Comparison of ENCODE assay signal across 15 cellular contexts in the genomic region with DNA sequence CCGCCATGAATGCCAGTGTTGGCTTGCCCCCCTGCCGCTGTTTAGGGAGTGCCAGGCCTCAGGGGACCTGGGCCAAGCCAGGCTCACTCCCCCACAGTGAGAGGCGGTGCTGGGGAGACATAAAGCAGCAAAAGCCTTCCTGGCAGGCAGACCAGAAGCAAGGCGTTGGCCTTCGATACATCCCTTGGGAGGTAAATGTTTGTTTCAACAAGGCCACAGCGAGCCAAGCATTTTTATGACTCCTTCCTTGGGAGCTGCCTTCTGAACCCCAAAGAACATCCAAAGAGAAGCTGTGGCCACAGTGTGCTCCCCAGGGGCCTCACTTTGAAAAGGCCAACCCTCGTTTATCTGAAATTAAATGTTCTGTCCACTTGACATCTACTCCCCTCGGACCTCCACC.
DNase-seq lines count a peak whose midpoint lies in the region; ATAC-seq, FAIRE-seq and TF ChIP-seq lines count a peak whose summit lies in the region.
"Had no signal": no experiment of that assay in that cellular context is flagged by ENCODE, and none has a peak within 500 bp of the region (broad histone marks: within the 10 kb centered on the region; RNA-seq: fewer than 3 reads in every experiment).

No MANE protein-coding gene starts in this region.

- peaks cover 0 to 12% (median 0%) of the 10 kb centered on the region in 11 experiments; a peak in 3 of 22 replicates for H3K27me3 ChIP-seq in BLaER1 treated with 17β-estradiol and CSF1 and Interleukin-3, amounts not matched to agents 10 nM and 100 nM
- no peaks in the 10 kb centered on the region for H3K27me3 ChIP-seq in gastroesophageal sphincter
- no peaks in the 10 kb centered on the region for H3K27me3 ChIP-seq in gastrocnemius medialis

- no peak for TF ChIP-seq EP300 in gastroesophageal sphincter (IDR thresholded peaks at IDR 0.05)

- H3K4me1 ChIP-seq in BLaER1 treated with 17β-estradiol and CSF1 and Interleukin-3, amounts not matched to agents 10 nM and 100 nM = peaks cover 57 to 100% (median 100%) of the 10 kb centered on the region in 10 experiments
- peaks cover 0 to 82% (median 33%) of the 10 kb centered on the region in 3 donors for H3K4me1 ChIP-seq in gastroesophageal sphincter
- H3K4me1 ChIP-seq in gastrocnemius medialis = peaks cover 32% of the 10 kb centered on the region in 2 donors

- DNase-seq in NCI-H1436 treated with DMSO at 0.1 percent for 48 hours (lab: John Stamatoyannopoulos, UW) (peak; percentile 42), gastrocnemius medialis (peak in 1 of 2 donors; percentile 39), 8988T (no peak), frontal cortex (ENCODE audit: low spot score in 2 of 2) (no peak)
- DNase-seq: activated naive CD4-positive, alpha-beta T cell treated with anti-CD3 and anti-CD28 coated beads for 36 hours; KBM-7; lower lobe of right lung; NCI-H2171 treated with DMSO at 0.1 percent for 48 hours; stimulated activated CD4-positive, alpha-beta T cell treated with anti-CD3 and anti-CD28 coated beads, Interleukin-12 subunit alpha, Interleukin-12 subunit beta, amount 100 ng/mL, for 4 hours had no signal

- peak overlapping the region in 7 of 11 experiments; percentile 3 to 57 (median 47); a peak in 10 of 22 replicates for H3K9ac ChIP-seq in BLaER1 treated with 17β-estradiol and CSF1 and Interleukin-3, amounts not matched to agents 10 nM and 100 nM

- FAIRE-seq in frontal cortex (lab: Jason Lieb, UNC) = no peak
- FAIRE-seq: bronchial epithelial cell had no signal

- peak overlapping the region in 8 of 11 experiments; percentile 1 to 64 (median 46); a peak in 14 of 22 replicates for H3K27ac ChIP-seq in BLaER1 treated with 17β-estradiol and CSF1 and Interleukin-3, amounts not matched to agents 10 nM and 100 nM
- H3K27ac ChIP-seq in gastroesophageal sphincter (peak overlapping the region in 3 of 4 donors; percentile 7 to 45 (median 42)), gastrocnemius medialis (peak overlapping the region in 2 of 4 donors; percentile 40 to 48)
- H3K27ac ChIP-seq: lower lobe of right lung had no signal

- no peaks in the 10 kb centered on the region for H3K36me3 ChIP-seq in BLaER1 treated with 17β-estradiol and CSF1 and Interleukin-3, amounts not matched to agents 10 nM and 100 nM
- H3K36me3 ChIP-seq in gastroesophageal sphincter (no peaks in the 10 kb centered on the region), gastrocnemius medialis (no peaks in the 10 kb centered on the region)
- H3K36me3 ChIP-seq: lower lobe of right lung, tibial nerve had no signal

- H4K20me1 ChIP-seq in BLaER1 treated with 17β-estradiol and CSF1 and Interleukin-3, amounts not matched to agents 10 nM and 100 nM = peaks cover 0 to 36% (median 11%) of the 10 kb centered on the region in 11 experiments; a peak in 8 of 22 replicates

- TF ChIP-seq CTCF in gastroesophageal sphincter (IDR thresholded peaks at IDR 0.05) (no peak), gastrocnemius medialis (IDR thresholded peaks at IDR 0.05 in 4 of 5, conservative IDR thresholded peaks at IDR 0.05 in 1 of 5) (no peak)

- intact Hi-C loops in gastrocnemius medialis (cut with DNase I; ENCODE audit: low total_unique reads) = no loop called here

- WGBS in gastroesophageal sphincter (ENCODE audit: low coverage in 1 of 2), 2 donors = 29 to 40% methylated on average over 1 to 2 of the region's 8 CpGs

- ATAC-seq in gastroesophageal sphincter (no peak), gastrocnemius medialis (peak; percentile 25 to 37), HG03460 (IDR thresholded peaks at IDR 0.05; ENCODE audit: unreplicated experiment) (no peak), HG02678 (IDR thresholded peaks at IDR 0.05; ENCODE audit: unreplicated experiment) (no peak)
- ATAC-seq: lower lobe of right lung had no signal

- peak overlapping the region; percentile 70 to 99 (median 94) for H3K4me2 ChIP-seq in BLaER1 treated with 17β-estradiol and CSF1 and Interleukin-3, amounts not matched to agents 10 nM and 100 nM

- peak overlapping the region in 2 of 10 experiments; percentile 19 to 31; a peak in 2 of 20 replicates for H3K4me3 ChIP-seq in BLaER1 treated with 17β-estradiol and CSF1 and Interleukin-3, amounts not matched to agents 10 nM and 100 nM
- H3K4me3 ChIP-seq in gastroesophageal sphincter (no peak overlapping the region), gastrocnemius medialis (no peak overlapping the region)
- H3K4me3 ChIP-seq: lower lobe of right lung, tibial nerve had no signal

- H3K9me3 ChIP-seq in BLaER1 treated with 17β-estradiol and CSF1 and Interleukin-3, amounts not matched to agents 10 nM and 100 nM (replicated peaks in 1 of 11) = no peaks in the 10 kb centered on the region
- H3K9me3 ChIP-seq in gastroesophageal sphincter (no peaks in the 10 kb centered on the region), gastrocnemius medialis (no peaks in the 10 kb centered on the region)
- H3K9me3 ChIP-seq: lower lobe of right lung, tibial nerve had no signal

- in situ Hi-C loops in gastrocnemius medialis (cut with MboI; ENCODE audit: low sequenced_read_pairs in 4 of 4) = loop anchor here in 2 of 4 donors (25.0 kb wide), 1 partner anchor 120 kb away; a partner anchor contains a TSS

- TF ChIP-seq POLR2A in gastroesophageal sphincter (IDR thresholded peaks at IDR 0.05) (no peak), gastrocnemius medialis (IDR thresholded peaks at IDR 0.05) (no peak)

Comparison
In these comparisons a context has a peak if more than half of its experiments do, and no peak if none do; other contexts are left out.
1. ATAC-seq: peak in gastrocnemius medialis (2 of 2); none in gastroesophageal sphincter (single experiment), HG03460 (single experiment) and HG02678 (single experiment).